Comparison of ENCODE assay signal across 23 cellular contexts in the genomic region with DNA sequence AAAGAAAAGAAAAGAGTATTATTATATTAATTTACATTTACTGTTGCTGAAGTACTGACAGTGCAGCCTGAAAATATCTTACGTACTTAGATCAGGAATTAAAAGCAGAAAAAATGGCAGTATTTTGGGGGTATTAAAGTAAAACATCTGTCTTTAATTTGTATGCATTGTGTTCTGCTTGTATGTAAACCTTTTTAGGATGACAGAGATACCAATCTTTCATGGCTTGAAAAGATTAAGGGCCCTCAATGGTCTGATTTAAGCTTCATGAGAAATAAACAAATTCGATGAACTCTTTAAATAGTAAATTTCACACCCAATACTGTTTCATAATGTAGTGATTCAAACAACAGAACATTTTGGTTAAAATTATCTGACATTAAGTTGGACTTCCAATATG.
"Had no signal": no experiment of that assay in that cellular context is flagged by ENCODE, and none has a peak within 500 bp of the region (broad histone marks: within the 10 kb centered on the region; RNA-seq: fewer than 3 reads in every experiment).

No MANE protein-coding gene starts in this region.

- H3K27me3 Mint-ChIP-seq: effector memory CD8-positive, alpha-beta T cell; naive thymus-derived CD4-positive, alpha-beta T cell had no signal

- H3K36me3 ChIP-seq: gastrocnemius medialis had no signal

- H3K27ac ChIP-seq: coronary artery, dorsolateral prefrontal cortex, epithelial cell of prostate, esophagus squamous epithelium, gastrocnemius medialis, heart right ventricle, left lung, lower lobe of right lung had no signal

- H3K9me3 Mint-ChIP-seq: endodermal cell had no signal

- H3K4me3 Mint-ChIP-seq: effector memory CD8-positive, alpha-beta T cell; endodermal cell had no signal

- H3K4me3 ChIP-seq: coronary artery, dorsolateral prefrontal cortex, esophagus squamous epithelium, gastrocnemius medialis, heart right ventricle, left lung, lower lobe of right lung had no signal

- H3K9me3 ChIP-seq: esophagus squamous epithelium, gastrocnemius medialis, heart right ventricle, left lung, lower lobe of right lung had no signal

- H3K27me3 ChIP-seq: dorsolateral prefrontal cortex, esophagus squamous epithelium, gastrocnemius medialis, heart right ventricle, left lung had no signal

- DNase-seq: dermis blood vessel endothelial cell; dorsolateral prefrontal cortex; effector CD4-positive, alpha-beta T cell; effector memory CD8-positive, alpha-beta T cell; endodermal cell; erythroblast; esophagus squamous epithelium; foreskin melanocyte; gastrocnemius medialis; glutamatergic neuron; head of caudate nucleus; heart right ventricle; hippocampal formation; left cardiac atrium; left lung; left ventricle myocardium superior; lower lobe of right lung; mesenchymal stem cell; midbrain had no signal

- H3K4me1 ChIP-seq: esophagus squamous epithelium, lower lobe of right lung had no signal

- ATAC-seq: esophagus mucosa, gastrocnemius medialis, heart right ventricle, left cardiac atrium, left lung, left ventricle myocardium superior, lower lobe of right lung had no signal
